Comparison of ENCODE assay signal across 1 cellular context in genomic region chr1:14017531-14017961, GRCh38.
TF ChIP-seq lines count a peak whose summit lies in the region.

No MANE protein-coding gene starts in this region.

TF ChIP-seq in GM23338, 12 proteins besides CTCF, POLR2A, EP300 and RAD21 (continued from another document):
- TF ChIP-seq EZH2 (IDR thresholded peaks at IDR 0.05; ENCODE audit: low read depth, unreplicated experiment) (no peak), ZNF462 (CRISPR knock-in tag; IDR thresholded peaks at IDR 0.05) (no peak), JUNB (IDR thresholded peaks at IDR 0.05; ENCODE audit: unreplicated experiment) (no peak), STAT1 (IDR thresholded peaks at IDR 0.05; ENCODE audit: unreplicated experiment) (no peak), POLR2AphosphoS5 (IDR thresholded peaks at IDR 0.05; ENCODE audit: low read depth) (no peak), ZNF114 (CRISPR knock-in tag; IDR thresholded peaks at IDR 0.05) (no peak)
